In genomic region chr2:99140860-99141109, GRCh38 we compare ENCODE assay signal across 8 cellular contexts. TPM values are rescaled to one million over a fixed set of nuclear protein-coding genes. Genes with fewer than 3 reads are reported as not detected.
DNase-seq lines count a peak whose midpoint lies in the region; ATAC-seq and TF ChIP-seq lines count a peak whose summit lies in the region.

No MANE protein-coding gene starts in this region.

- intact Hi-C loops in Right ventricle myocardium inferior (cut with DNase I) (loop anchor here (2.0 kb wide), 1 partner anchor 14 kb away; the partner anchor contains the start of genes LIPT1 and TSGA10), cardiac septum (cut with DNase I) (loop anchor here (2.0 to 5.0 kb wide), 2 partner anchors 14 to 42 kb away; partner anchors contain the start of genes LIPT1, MITD1, MRPL30 and TSGA10), left cardiac atrium (cut with DNase I) (no loop called here)

- DNase-seq in Right ventricle myocardium inferior (ENCODE audit: missing footprints) = no peak
- no peak for DNase-seq in cardiac septum (ENCODE audit: low spot score)
- no peak for DNase-seq in left cardiac atrium
- DNase-seq in activated effector memory CD4-positive, alpha-beta T cell treated with anti-CD3 and anti-CD28 coated beads, Interleukin-2, amount 50 U/mL, for 16 hours = no peak
- DNase-seq in SIG-M5 treated with dmso at 0.1 percent for 504 hours (lab: John Stamatoyannopoulos, UW; ENCODE audit: unreplicated experiment) = no peak

- H3K27ac ChIP-seq in skin epidermis = peak overlapping the region; percentile 28 to 93 (median 84)

- peak overlapping the region; percentile 67 for H3K4me3 ChIP-seq in WI38 (ENCODE audit: low read depth, low read length)
- H3K4me3 ChIP-seq in skin epidermis = peak overlapping the region; percentile 62 to 89 (median 83)

- no peak for TF ChIP-seq CTCF in WI38 (IDR thresholded peaks at IDR 0.05; ENCODE audit: low read depth, low read length)

- ATAC-seq in Right ventricle myocardium inferior (peak; percentile 45), HG03103 (IDR thresholded peaks at IDR 0.05; ENCODE audit: low read depth, unreplicated experiment) (peak; percentile 31), left cardiac atrium (peak; percentile 61 to 66)

RNA-seq across cellular contexts. Expression of gene C2orf15, which starts 0.7 kb away (rescaled TPM):
- total RNA-seq in Right ventricle myocardium inferior (not detected), cardiac septum (not detected), left cardiac atrium (under 1 TPM in 1 of 2 donors, not detected in 1; 0.26 TPM)

RNA-seq across cellular contexts. Expression of gene TSGA10, which starts 14.0 kb away (rescaled TPM):
- total RNA-seq in Right ventricle myocardium inferior (3.3 TPM), cardiac septum (1.6 TPM), left cardiac atrium (1 to 10 TPM; 3.6 to 4.0 TPM)

RNA-seq across cellular contexts. Expression of gene LIPT1, which starts 14.0 kb away (rescaled TPM):
- total RNA-seq in Right ventricle myocardium inferior (7.4 TPM), cardiac septum (6.6 TPM), left cardiac atrium (1 to 10 TPM; 6.0 to 7.1 TPM)

RNA-seq across cellular contexts. Expression of gene MITD1, which starts 40.1 kb away (rescaled TPM):
- total RNA-seq in Right ventricle myocardium inferior (17.3 TPM), cardiac septum (11.4 TPM), left cardiac atrium (10 to 100 TPM; 16.2 to 17.6 TPM)

RNA-seq across cellular contexts. Expression of gene MRPL30, which starts 40.2 kb away (rescaled TPM):
- 39.3 TPM for total RNA-seq in Right ventricle myocardium inferior
- total RNA-seq in cardiac septum = 27.8 TPM
- total RNA-seq in left cardiac atrium = 10 to 100 TPM; 25.4 to 25.8 TPM

Comparison
In these comparisons a context has a peak if more than half of its experiments do, and no peak if none do; other contexts are left out.
1. intact Hi-C loops: an anchor here in Right ventricle myocardium inferior (2.0 kb wide) and cardiac septum (2.0 to 5.0 kb wide); none called in left cardiac atrium.